ENCODE assay signal across 24 cellular contexts in genomic region chr6:55836481-55836880, GRCh38. TPM values are rescaled to one million over a fixed set of nuclear protein-coding genes. Genes with fewer than 3 reads are reported as not detected.
DNase-seq lines count a peak whose midpoint lies in the region; ATAC-seq, FAIRE-seq and TF ChIP-seq lines count a peak whose summit lies in the region.
"Had no signal": no experiment of that assay in that cellular context is flagged by ENCODE, and none has a peak within 500 bp of the region (broad histone marks: within the 10 kb centered on the region; RNA-seq: fewer than 3 reads in every experiment).

No MANE protein-coding gene starts in this region.

- H3K27ac ChIP-seq in HEK293 (ENCODE audit: extremely low read depth, low read depth, low read length) = no peak overlapping the region
- H3K27ac ChIP-seq in body of pancreas = no peak overlapping the region
- H3K27ac ChIP-seq in prostate gland = no peak overlapping the region
- H3K27ac ChIP-seq: C4-2B, epithelial cell of prostate, foreskin keratinocyte, psoas muscle had no signal

- TF ChIP-seq CTCF in HEK293 (tag by site-specific recombination; IDR thresholded peaks at IDR 0.05) (no peak), body of pancreas (IDR thresholded peaks at IDR 0.05) (no peak), prostate gland (IDR thresholded peaks at IDR 0.05) (no peak)

- POLR2A ChIA-PET in HEK293 (lab: Yijun Ruan, JAX) = no interaction called here

- no peak for TF ChIP-seq POLR2A in body of pancreas (IDR thresholded peaks at IDR 0.05)
- TF ChIP-seq POLR2A in prostate gland (IDR thresholded peaks at IDR 0.05) = no peak

- peak; percentile 97 for ATAC-seq in body of pancreas
- peak; percentile 86 for ATAC-seq in left ventricle myocardium superior
- ATAC-seq in GM21825 (IDR thresholded peaks at IDR 0.05; ENCODE audit: unreplicated experiment) = no peak
- ATAC-seq: activated CD8-positive, alpha-beta T cell treated with anti-CD3 and anti-CD28 coated beads for 36 hours; activated naive CD8-positive, alpha-beta T cell treated with anti-CD3 and anti-CD28 coated beads, Interleukin-2, amount 50 U/mL, for 24 hours; foreskin keratinocyte; GM12878; psoas muscle had no signal

- CTCF ChIA-PET in HEK293 (lab: Yijun Ruan, JAX) = interaction anchor here (0.8 kb wide), 1 partner anchor 234 kb away, joined by 3 read pairs; no protein-coding TSS in a partner anchor

- peaks cover under 1% of the 10 kb centered on the region; the same call in 1 of the 2 replicates for H3K4me1 ChIP-seq in HEK293 (ENCODE audit: control insufficient read depth, insufficient read depth, low read length)
- peaks cover 11% of the 10 kb centered on the region for H3K4me1 ChIP-seq in body of pancreas
- H3K4me1 ChIP-seq in prostate gland (replicated peaks) = no peaks in the 10 kb centered on the region
- H3K4me1 ChIP-seq: foreskin keratinocyte, HAP-1, psoas muscle had no signal

- H3K9me3 ChIP-seq in HEK293 (ENCODE audit: control insufficient read depth, insufficient read depth, low read depth, low read length) (no peaks in the 10 kb centered on the region), body of pancreas (no peaks in the 10 kb centered on the region), prostate gland (no peaks in the 10 kb centered on the region)
- H3K9me3 ChIP-seq: HAP-1, psoas muscle had no signal

- no peaks in the 10 kb centered on the region for H3K27me3 ChIP-seq in body of pancreas
- no peaks in the 10 kb centered on the region for H3K27me3 ChIP-seq in prostate gland (replicated peaks; ENCODE audit: insufficient read depth)
- H3K27me3 ChIP-seq: foreskin keratinocyte had no signal

- H3K4me3 ChIP-seq in HEK293 (ENCODE audit: low read depth, low read length) (no peak overlapping the region), body of pancreas (no peak overlapping the region), prostate gland (no peak overlapping the region)
- H3K4me3 ChIP-seq: GM12878, HAP-1, lung, psoas muscle had no signal

- intact Hi-C loops in body of pancreas (cut with DNase I) (no loop called here), left ventricle myocardium superior (cut with micrococcal nuclease) (no loop called here), prostate gland (cut with DNase I) (no loop called here)

- FAIRE-seq in urothelium cell line (lab: Jason Lieb, UNC) = no peak
- FAIRE-seq: GM12878, RCC 7860 had no signal

- no peaks in the 10 kb centered on the region for H3K36me3 ChIP-seq in HEK293 (ENCODE audit: control insufficient read depth in 2 of 2, insufficient read depth in 1 of 2, low read length in 2 of 2)
- no peaks in the 10 kb centered on the region for H3K36me3 ChIP-seq in body of pancreas (replicated peaks in 1 of 2; ENCODE audit: insufficient read depth in 1 of 2, low read depth in 2 of 2)
- H3K36me3 ChIP-seq in prostate gland = no peaks in the 10 kb centered on the region
- H3K36me3 ChIP-seq: HAP-1 had no signal

- 10 to 11% methylated on average over 3 of the region's 3 CpGs for WGBS in body of pancreas, 2 donors
- 15% methylated on average over 3 of the region's 3 CpGs for WGBS in prostate gland

- peak; percentile 58 to 82 (median 70) for DNase-seq in body of pancreas
- no peak for DNase-seq in left ventricle myocardium superior
- DNase-seq in prostate gland (ENCODE audit: low spot score) = peak; percentile 63
- no peak for DNase-seq in activated CD4-positive, alpha-beta T cell treated with anti-CD3 and anti-CD28 coated beads for 1 hour
- no peak for DNase-seq in urothelium cell line (ENCODE audit: low spot score)
- DNase-seq: activated CD4-positive, CD25-positive, alpha-beta regulatory T cell treated with anti-CD3 and anti-CD28 coated beads, Interleukin-2, amount 50 U/mL, for 72 hours; activated CD8-positive, alpha-beta T cell treated with anti-CD3 and anti-CD28 coated beads for 36 hours; activated gamma-delta T cell treated with Interleukin-2 at 50 U/mL for 16 hours; activated naive CD8-positive, alpha-beta T cell treated with anti-CD3 and anti-CD28 coated beads, Interleukin-2, amount 50 U/mL, for 24 hours; foreskin keratinocyte; hypothalamus; NCI-H1417 treated with DMSO at 0.1 percent for 48 hours; NCI-H2081 treated with DMSO at 0.1 percent for 48 hours; NK-92 treated with Interleukin-12 subunit alpha and Interleukin-12 subunit beta, amount 100 ng/mL, for 24 hours; psoas muscle had no signal

TF ChIP-seq in HEK293, 187 proteins besides CTCF, POLR2A, EP300 and RAD21:
- TF ChIP-seq ZSCAN4 (tag by site-specific recombination; IDR thresholded peaks at IDR 0.05) (peak; percentile 87), ZNF398 (tag by site-specific recombination; IDR thresholded peaks at IDR 0.05) (peak; percentile 77), GLIS1 (tag by site-specific recombination; IDR thresholded peaks at IDR 0.05) (peak; percentile 45; the same call in 1 of the 2 replicates), BCL6B (tag by site-specific recombination; IDR thresholded peaks at IDR 0.05) (0 out of 2 replicates have a peak, but pooled peaks have one; percentile 12), ZFHX2 (tag by site-specific recombination; conservative IDR thresholded peaks at IDR 0.05) (peak; percentile 51), ZNF449 (tag by site-specific recombination; IDR thresholded peaks at IDR 0.05) (no peak), PATZ1 (tag by site-specific recombination; IDR thresholded peaks at IDR 0.05) (no peak), ZNF701 (tag by site-specific recombination; IDR thresholded peaks at IDR 0.05) (no peak)

RNA-seq across cellular contexts. Expression of gene BMP5, which starts 38.9 kb away (rescaled TPM):
- 1 to 10 TPM in 1 of 2 donors, under 1 TPM in 1; 0.99 to 1.6 TPM for total RNA-seq in body of pancreas
- total RNA-seq in left ventricle myocardium superior = 2.8 TPM
- 1 to 10 TPM in 1 of 2 donors, under 1 TPM in 1; 0.80 to 2.1 TPM for total RNA-seq in prostate gland
- total RNA-seq: activated CD8-positive, alpha-beta T cell treated with anti-CD3 and anti-CD28 coated beads for 36 hours; foreskin keratinocyte; GM12878; SK-MEL-5 had no signal

Comparison
In these comparisons a context has a peak if more than half of its experiments do, and no peak if none do; other contexts are left out.
1. DNase-seq: peak in body of pancreas (4 of 4) and prostate gland (single experiment); none in left ventricle myocardium superior (single experiment), activated CD4-positive, alpha-beta T cell treated with anti-CD3 and anti-CD28 coated beads for 1 hour (single experiment) and urothelium cell line (single experiment).